Comparison of ENCODE assay signal across 8 cellular contexts in the genomic region with DNA sequence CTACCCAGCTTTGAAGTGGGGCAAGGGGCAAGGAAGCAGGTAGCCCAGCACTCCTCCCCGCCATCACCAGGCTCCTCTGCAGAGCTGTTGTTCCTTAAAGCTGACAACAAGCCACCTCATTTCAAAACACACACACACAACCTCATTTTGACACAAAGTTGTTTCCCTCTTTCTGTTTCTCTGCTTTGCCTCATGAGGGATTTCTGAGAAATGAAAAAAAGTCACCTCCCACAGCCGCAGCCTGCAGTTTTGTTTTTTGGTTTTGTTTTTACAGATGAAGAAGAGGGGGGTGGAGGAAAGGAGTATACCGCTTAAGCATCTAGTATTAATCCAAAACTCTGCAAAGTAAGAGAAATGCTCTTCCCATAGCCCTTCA. TPM values are rescaled to one million over a fixed set of nuclear protein-coding genes. Genes with fewer than 3 reads are reported as not detected.
A peak's percentile ranks its signal among the peaks of the same experiment; 100 is the strongest.
DNase-seq lines count a peak whose midpoint lies in the region; ATAC-seq, FAIRE-seq and TF ChIP-seq lines count a peak whose summit lies in the region.

No MANE protein-coding gene starts in this region.

- POLR2A ChIA-PET in activated CD4-positive, alpha-beta T cell treated with anti-CD3 and anti-CD28 coated beads for 36 hours (lab: Charles Lee): interaction anchor here (0.7 to 4.9 kb wide), 8 partner anchors 8 to 493 kb away, joined by 3 to 105 read pairs (median 14); a partner anchor contains a TSS
- POLR2A ChIA-PET in activated naive CD8-positive, alpha-beta T cell treated with anti-CD3 and anti-CD28 coated beads, Interleukin-2, amount 10 ng/mL, durations not matched to agents 7 days and 5 days (lab: Charles Lee): interaction anchor here (1.0 to 13.9 kb wide), 12 partner anchors 8 to 680 kb away, joined by 3 to 1003 read pairs (median 6); a partner anchor contains a TSS

- H3K9me3 ChIP-seq in iPS-18c (ENCODE audit: control insufficient read depth, insufficient read depth, low read length): no peaks in the 10 kb centered on the region

- peak; percentile 35 for ATAC-seq in activated CD4-positive, alpha-beta T cell treated with anti-CD3 and anti-CD28 coated beads for 36 hours
- ATAC-seq in activated naive CD8-positive, alpha-beta T cell treated with anti-CD3 and anti-CD28 coated beads, Interleukin-2, amount 10 ng/mL, durations not matched to agents 7 days and 5 days (ENCODE audit: low read depth): peak; percentile 49

- H3K36me3 Mint-ChIP-seq in activated CD4-positive, alpha-beta T cell treated with anti-CD3 and anti-CD28 coated beads for 36 hours (ENCODE audit: low read depth): peaks cover 36% of the 10 kb centered on the region
- H3K36me3 Mint-ChIP-seq in activated naive CD8-positive, alpha-beta T cell treated with anti-CD3 and anti-CD28 coated beads, Interleukin-2, amount 10 ng/mL, durations not matched to agents 7 days and 5 days: peaks cover 21% of the 10 kb centered on the region

- CTCF ChIA-PET in activated CD4-positive, alpha-beta T cell treated with anti-CD3 and anti-CD28 coated beads for 36 hours (lab: Charles Lee): interaction anchor here (1.0 to 26.4 kb wide), 5 partner anchors 8 to 590 kb away, joined by 3 to 461 read pairs (median 5); a partner anchor contains a TSS

- H3K4me3 Mint-ChIP-seq in activated CD4-positive, alpha-beta T cell treated with anti-CD3 and anti-CD28 coated beads for 36 hours: peak overlapping the region; percentile 73
- peak overlapping the region; percentile 81 for H3K4me3 Mint-ChIP-seq in activated naive CD8-positive, alpha-beta T cell treated with anti-CD3 and anti-CD28 coated beads, Interleukin-2, amount 10 ng/mL, durations not matched to agents 7 days and 5 days

- H3K9me3 Mint-ChIP-seq in activated CD4-positive, alpha-beta T cell treated with anti-CD3 and anti-CD28 coated beads for 36 hours (ENCODE audit: low read depth): no peaks in the 10 kb centered on the region
- H3K9me3 Mint-ChIP-seq in activated naive CD8-positive, alpha-beta T cell treated with anti-CD3 and anti-CD28 coated beads, Interleukin-2, amount 10 ng/mL, durations not matched to agents 7 days and 5 days: no peaks in the 10 kb centered on the region

- H3K4me3 ChIP-seq in iPS-18c (ENCODE audit: insufficient read depth, low read depth, low read length): peak overlapping the region; percentile 20; the same call in 1 of the 2 replicates

- H3K27me3 Mint-ChIP-seq in activated CD4-positive, alpha-beta T cell treated with anti-CD3 and anti-CD28 coated beads for 36 hours: no peaks in the 10 kb centered on the region
- no peaks in the 10 kb centered on the region for H3K27me3 Mint-ChIP-seq in activated naive CD8-positive, alpha-beta T cell treated with anti-CD3 and anti-CD28 coated beads, Interleukin-2, amount 10 ng/mL, durations not matched to agents 7 days and 5 days

- peak; percentile 80 for DNase-seq in activated CD4-positive, alpha-beta T cell treated with anti-CD3 and anti-CD28 coated beads for 36 hours
- DNase-seq in activated CD4-positive, alpha-beta T cell treated with anti-CD3 and anti-CD28 coated beads for 1 hour: no peak
- DNase-seq in NAMALWA (ENCODE audit: low spot score) (peak; percentile 88), D721Med (ENCODE audit: insufficient read length, low spot score) (no peak), NCI-H82 treated with DMSO at 0.1 percent for 48 hours (lab: John Stamatoyannopoulos, UW; ENCODE audit: unreplicated experiment) (no peak)
- DNase-seq in activated naive CD8-positive, alpha-beta T cell treated with anti-CD3 and anti-CD28 coated beads, Interleukin-2, amount 10 ng/mL, durations not matched to agents 7 days and 5 days: peak; percentile 63
- peak; percentile 74 for DNase-seq in stimulated activated CD4-positive, alpha-beta T cell treated with anti-CD3 and anti-CD28 coated beads, Interleukin-4, amount 100 ng/mL, for 24 hours

- H3K4me1 Mint-ChIP-seq in activated CD4-positive, alpha-beta T cell treated with anti-CD3 and anti-CD28 coated beads for 36 hours: peaks cover 94% of the 10 kb centered on the region
- H3K4me1 Mint-ChIP-seq in activated naive CD8-positive, alpha-beta T cell treated with anti-CD3 and anti-CD28 coated beads, Interleukin-2, amount 10 ng/mL, durations not matched to agents 7 days and 5 days: peaks cover 73% of the 10 kb centered on the region

- H3K27ac Mint-ChIP-seq in activated CD4-positive, alpha-beta T cell treated with anti-CD3 and anti-CD28 coated beads for 36 hours: peak overlapping the region; percentile 99
- H3K27ac Mint-ChIP-seq in activated naive CD8-positive, alpha-beta T cell treated with anti-CD3 and anti-CD28 coated beads, Interleukin-2, amount 10 ng/mL, durations not matched to agents 7 days and 5 days: peak overlapping the region; percentile 96

- no peak for FAIRE-seq in D721Med (lab: Jason Lieb, UNC)

- TF ChIP-seq CTCF in D721Med (IDR thresholded peaks at IDR 0.05; ENCODE audit: insufficient read depth, missing control alignments): no peak

- intact Hi-C loops in activated CD4-positive, alpha-beta T cell treated with anti-CD3 and anti-CD28 coated beads for 36 hours (cut with DNase I, micrococcal nuclease): loop anchor here (1.0 to 10.0 kb wide), 7 partner anchors 10 to 597 kb away; a partner anchor contains a TSS

RNA-seq across cellular contexts. Expression of a gene that starts 12.1 kb away (rescaled TPM):
- 100 to 1,000 TPM; 185 to 265 TPM for total RNA-seq in activated CD4-positive, alpha-beta T cell treated with anti-CD3 and anti-CD28 coated beads for 36 hours
- 100 to 1,000 TPM; 302 to 303 TPM for total RNA-seq in activated naive CD8-positive, alpha-beta T cell treated with anti-CD3 and anti-CD28 coated beads, Interleukin-2, amount 10 ng/mL, durations not matched to agents 7 days and 5 days

RNA-seq across cellular contexts. Expression of a gene that starts 18.1 kb away (rescaled TPM):
- total RNA-seq in activated CD4-positive, alpha-beta T cell treated with anti-CD3 and anti-CD28 coated beads for 36 hours: under 1 TPM; 0.28 to 0.59 TPM
- total RNA-seq in activated naive CD8-positive, alpha-beta T cell treated with anti-CD3 and anti-CD28 coated beads, Interleukin-2, amount 10 ng/mL, durations not matched to agents 7 days and 5 days: under 1 TPM; 0.11 to 0.30 TPM

RNA-seq across cellular contexts. Expression of a gene that starts 51.8 kb away (rescaled TPM):
- under 1 TPM in 1 of 2 experiments, not detected in 1; 0.34 TPM for total RNA-seq in activated CD4-positive, alpha-beta T cell treated with anti-CD3 and anti-CD28 coated beads for 36 hours
- total RNA-seq in activated naive CD8-positive, alpha-beta T cell treated with anti-CD3 and anti-CD28 coated beads, Interleukin-2, amount 10 ng/mL, durations not matched to agents 7 days and 5 days: under 1 TPM; 0.58 to 0.60 TPM

RNA-seq across cellular contexts. Expression of a gene that starts 59.4 kb away (rescaled TPM):
- 1 to 10 TPM in 1 of 2 experiments, under 1 TPM in 1; 0.96 to 1.2 TPM for total RNA-seq in activated CD4-positive, alpha-beta T cell treated with anti-CD3 and anti-CD28 coated beads for 36 hours
- total RNA-seq in activated naive CD8-positive, alpha-beta T cell treated with anti-CD3 and anti-CD28 coated beads, Interleukin-2, amount 10 ng/mL, durations not matched to agents 7 days and 5 days: 1 to 10 TPM; 1.4 to 1.7 TPM

Comparison
In these comparisons a context has a peak if more than half of its experiments do, and no peak if none do; other contexts are left out.
1. DNase-seq: peak in activated CD4-positive, alpha-beta T cell treated with anti-CD3 and anti-CD28 coated beads for 36 hours (single experiment), NAMALWA (single experiment), activated naive CD8-positive, alpha-beta T cell treated with anti-CD3 and anti-CD28 coated beads, Interleukin-2, amount 10 ng/mL, durations not matched to agents 7 days and 5 days (single experiment) and stimulated activated CD4-positive, alpha-beta T cell treated with anti-CD3 and anti-CD28 coated beads, Interleukin-4, amount 100 ng/mL, for 24 hours (single experiment); none in activated CD4-positive, alpha-beta T cell treated with anti-CD3 and anti-CD28 coated beads for 1 hour (single experiment), D721Med (single experiment) and NCI-H82 treated with DMSO at 0.1 percent for 48 hours (single experiment).